1 cellular context compared by ENCODE assay signal in the genomic region with DNA sequence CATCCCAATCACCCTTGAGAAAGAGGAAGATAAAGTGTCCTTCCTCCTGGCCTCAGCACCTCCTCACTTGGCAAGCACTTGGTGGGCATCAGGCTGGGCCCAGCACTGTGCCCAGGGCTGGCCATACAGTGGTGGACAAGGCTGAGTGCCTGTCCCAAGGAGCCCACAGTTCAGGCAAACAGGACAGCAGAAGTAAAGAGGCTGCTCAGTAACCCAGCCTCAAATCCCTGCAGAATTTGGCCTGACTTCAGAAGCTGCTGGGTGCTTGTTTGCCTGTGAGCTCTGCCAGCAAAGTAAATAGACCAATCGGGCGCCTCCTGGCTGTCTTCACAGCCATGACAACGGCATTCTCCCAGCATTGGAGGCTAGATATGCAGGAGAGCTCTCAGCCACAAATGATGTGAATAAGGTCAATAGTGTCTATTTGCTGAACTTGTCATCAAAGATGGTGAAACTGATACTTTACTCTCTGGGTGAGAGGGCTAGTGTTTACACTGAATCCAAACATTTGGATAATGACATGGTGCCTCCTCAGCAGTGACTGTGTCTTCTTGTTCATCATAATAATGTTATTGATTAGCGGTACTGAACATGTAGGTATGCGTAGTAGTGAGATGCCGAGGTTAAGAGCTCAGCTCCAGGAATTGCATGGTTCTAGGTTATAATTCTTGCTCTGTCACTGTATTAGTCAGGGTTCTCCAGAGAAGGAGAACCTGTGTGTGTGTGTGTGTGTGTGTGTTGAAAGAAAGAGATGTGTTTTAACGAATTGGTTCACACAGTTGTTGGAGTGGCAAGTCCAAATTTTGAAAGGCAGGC.
TF ChIP-seq lines count a peak whose summit lies in the region.

No MANE protein-coding gene starts in this region.

TF ChIP-seq in GM12878, 131 proteins besides CTCF, POLR2A, EP300 and RAD21:
- TF ChIP-seq, protein P1, sequence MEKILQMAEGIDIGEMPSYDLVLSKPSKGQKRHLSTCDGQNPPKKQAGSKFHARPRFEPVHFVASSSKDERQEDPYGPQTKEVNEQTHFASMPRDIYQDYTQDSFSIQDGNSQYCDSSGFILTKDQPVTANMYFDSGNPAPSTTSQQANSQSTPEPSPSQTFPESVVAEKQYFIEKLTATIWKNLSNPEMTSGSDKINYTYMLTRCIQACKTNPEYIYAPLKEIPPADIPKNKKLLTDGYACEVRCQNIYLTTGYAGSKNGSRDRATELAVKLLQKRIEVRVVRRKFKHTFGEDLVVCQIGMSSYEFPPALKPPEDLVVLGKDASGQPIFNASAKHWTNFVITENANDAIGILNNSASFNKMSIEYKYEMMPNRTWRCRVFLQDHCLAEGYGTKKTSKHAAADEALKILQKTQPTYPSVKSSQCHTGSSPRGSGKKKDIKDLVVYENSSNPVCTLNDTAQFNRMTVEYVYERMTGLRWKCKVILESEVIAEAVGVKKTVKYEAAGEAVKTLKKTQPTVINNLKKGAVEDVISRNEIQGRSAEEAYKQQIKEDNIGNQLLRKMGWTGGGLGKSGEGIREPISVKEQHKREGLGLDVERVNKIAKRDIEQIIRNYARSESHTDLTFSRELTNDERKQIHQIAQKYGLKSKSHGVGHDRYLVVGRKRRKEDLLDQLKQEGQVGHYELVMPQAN (conservative IDR thresholded peaks at IDR 0.05): no peak
- peak; percentile 33; the same call in 1 of the 2 replicates for TF ChIP-seq SMC3 (IDR thresholded peaks at IDR 0.05; ENCODE audit: borderline replicate concordance, low read length)
TF ChIP-seq in GM12878: peak in this region for 1.
